Comparison of ENCODE assay signal across 1 cellular context in genomic region chr2:45816273-45816672, GRCh38.
TF ChIP-seq lines count a peak whose summit lies in the region.

No MANE protein-coding gene starts in this region.

TF ChIP-seq in HEK293, 187 proteins besides CTCF, POLR2A, EP300 and RAD21 (continued from another document):
- no peak for TF ChIP-seq ZSCAN18 (tag by site-specific recombination; IDR thresholded peaks at IDR 0.05)
- no peak for TF ChIP-seq ZNF37A (tag by site-specific recombination; IDR thresholded peaks at IDR 0.05)
- TF ChIP-seq HOXD13 (CRISPR knock-in tag; IDR thresholded peaks at IDR 0.05; ENCODE audit: borderline replicate concordance) = no peak
